17 cellular contexts compared by ENCODE assay signal in genomic region chr6:32298632-32299336, GRCh38.
DNase-seq lines count a peak whose midpoint lies in the region; ATAC-seq, FAIRE-seq and TF ChIP-seq lines count a peak whose summit lies in the region.
"Had no signal": no experiment of that assay in that cellular context is flagged by ENCODE, and none has a peak within 500 bp of the region (broad histone marks: within the 10 kb centered on the region; RNA-seq: fewer than 3 reads in every experiment).

No MANE protein-coding gene starts in this region.

- TF ChIP-seq POLR2A in H54 (IDR thresholded peaks at IDR 0.05; ENCODE audit: low read depth, low read length): no peak

- no peaks in the 10 kb centered on the region for H3K36me3 ChIP-seq in bronchial epithelial cell (ENCODE audit: control insufficient read depth, insufficient read depth, low read length)
- H3K36me3 ChIP-seq: upper lobe of right lung had no signal

- no peak for ATAC-seq in HG03439 (IDR thresholded peaks at IDR 0.05; ENCODE audit: unreplicated experiment)
- no peak for ATAC-seq in HG03135 (IDR thresholded peaks at IDR 0.05; ENCODE audit: unreplicated experiment)
- ATAC-seq: effector memory CD8-positive, alpha-beta T cell; GM12878; right cardiac atrium; stimulated activated naive CD8-positive, alpha-beta T cell treated with anti-CD3 and anti-CD28 coated beads, Interleukin-15, amount 100 ng/mL, for 72 hours; upper lobe of right lung had no signal

- FAIRE-seq in H54 (lab: Jason Lieb, UNC): peak; percentile 52
- FAIRE-seq in bronchial epithelial cell (lab: Jason Lieb, UNC): no peak
- FAIRE-seq: GM12878 had no signal

- peak; percentile 8 for DNase-seq in AG08395 (ENCODE audit: low spot score)
- DNase-seq in H54 (ENCODE audit: insufficient read length, low spot score): no peak
- peak; percentile 67 for DNase-seq in bronchial epithelial cell (ENCODE audit: low read depth)
- peak; percentile 9 for DNase-seq in glomerular endothelial cell (ENCODE audit: extremely low read depth, low read depth, low spot score)
- DNase-seq in NCI-H774 (lab: John Stamatoyannopoulos, UW): no peak
- DNase-seq in NCI-H2227 treated with DMSO at 0.1 percent for 48 hours (lab: John Stamatoyannopoulos, UW): no peak
- DNase-seq: activated CD4-positive, alpha-beta T cell treated with anti-CD3 and anti-CD28 coated beads for 1 hour; anterior cingulate cortex; effector memory CD8-positive, alpha-beta T cell; NCI-H1436; nucleus accumbens; right cardiac atrium; stimulated activated naive CD8-positive, alpha-beta T cell treated with anti-CD3 and anti-CD28 coated beads, Interleukin-15, amount 100 ng/mL, for 72 hours; upper lobe of right lung had no signal

- no peaks in the 10 kb centered on the region for H3K27me3 ChIP-seq in bronchial epithelial cell (ENCODE audit: control insufficient read depth, insufficient read depth, low read length)
- H3K27me3 ChIP-seq: upper lobe of right lung had no signal

- no peak for TF ChIP-seq CTCF in bronchial epithelial cell (IDR thresholded peaks at IDR 0.05; ENCODE audit: insufficient read depth, low read length, severe bottlenecking)

- no peak overlapping the region for H3K4me3 ChIP-seq in bronchial epithelial cell (ENCODE audit: low read depth, low read length)
- H3K4me3 ChIP-seq: GM12878, upper lobe of right lung had no signal

Comparison
In these comparisons a context has a peak if more than half of its experiments do, and no peak if none do; other contexts are left out.
1. DNase-seq: peak in AG08395 (single experiment), bronchial epithelial cell (single experiment) and glomerular endothelial cell (single experiment); none in H54 (single experiment), NCI-H774 (single experiment) and NCI-H2227 treated with DMSO at 0.1 percent for 48 hours (single experiment).